ENCODE assay signal across 19 cellular contexts in genomic region chr3:171181907-171182690, GRCh38.
A peak's percentile ranks its signal among the peaks of the same experiment; 100 is the strongest.
DNase-seq lines count a peak whose midpoint lies in the region; ATAC-seq and TF ChIP-seq lines count a peak whose summit lies in the region.
"Had no signal": no experiment of that assay in that cellular context is flagged by ENCODE, and none has a peak within 500 bp of the region (broad histone marks: within the 10 kb centered on the region; RNA-seq: fewer than 3 reads in every experiment).

No MANE protein-coding gene starts in this region.

- H3K9me3 Mint-ChIP-seq in progenitor cell of endocrine pancreas (ENCODE audit: low read depth), result no peaks in the 10 kb centered on the region
- H3K9me3 Mint-ChIP-seq: activated T-helper 1 cell treated with anti-CD3 and anti-CD28 coated beads, Interleukin-12 subunit alpha, Interleukin-12 subunit beta, Interleukin-2, Interleukin-4 antibody, amounts not matched to agents 30 ng/mL and 10 ng/mL and 1 ng/mL, durations not matched to agents 14 hours and 24 hours and 36 hours; neural crest cell; stimulated activated naive CD8-positive, alpha-beta T cell treated with anti-CD3 and anti-CD28 coated beads, Interleukin-15, amount 100 ng/mL, for 72 hours had no signal

- H3K27ac ChIP-seq in prostate gland, result no peak overlapping the region
- H3K27ac ChIP-seq: A549, hepatocyte had no signal

- intact Hi-C loops in prostate gland (cut with DNase I), result no loop called here

- no peak for ATAC-seq in HG02798 (IDR thresholded peaks at IDR 0.05; ENCODE audit: poor library complexity, unreplicated experiment)
- ATAC-seq: stimulated activated naive CD8-positive, alpha-beta T cell treated with anti-CD3 and anti-CD28 coated beads, Interleukin-15, amount 100 ng/mL, for 72 hours had no signal

- H3K27me3 ChIP-seq in prostate gland (replicated peaks; ENCODE audit: insufficient read depth), result no peaks in the 10 kb centered on the region
- H3K27me3 ChIP-seq: hepatocyte had no signal

- H3K4me3 ChIP-seq in choroid plexus epithelial cell (ENCODE audit: low read depth, low read length), result no peak overlapping the region
- no peak overlapping the region for H3K4me3 ChIP-seq in prostate gland
- H3K4me3 ChIP-seq: A549, hepatocyte had no signal

- no peaks in the 10 kb centered on the region for H3K27me3 Mint-ChIP-seq in progenitor cell of endocrine pancreas
- H3K27me3 Mint-ChIP-seq: activated naive CD8-positive, alpha-beta T cell treated with anti-CD3 and anti-CD28 coated beads, Interleukin-2, amount 10 ng/mL, durations not matched to agents 7 days and 5 days; stimulated activated naive CD8-positive, alpha-beta T cell treated with anti-CD3 and anti-CD28 coated beads, Interleukin-15, amount 100 ng/mL, for 72 hours had no signal

- no peak for TF ChIP-seq POLR2A in prostate gland (IDR thresholded peaks at IDR 0.05)

- WGBS in prostate gland, result 88% methylated on average over 4 of the region's 4 CpGs

- no peaks in the 10 kb centered on the region for H3K4me1 ChIP-seq in prostate gland (replicated peaks)

- H3K4me3 Mint-ChIP-seq in progenitor cell of endocrine pancreas (ENCODE audit: low read depth), result no peak overlapping the region
- H3K4me3 Mint-ChIP-seq: activated naive CD8-positive, alpha-beta T cell treated with anti-CD3 and anti-CD28 coated beads, Interleukin-2, amount 10 ng/mL, durations not matched to agents 7 days and 5 days; activated T-helper 1 cell treated with anti-CD3 and anti-CD28 coated beads, Interleukin-12 subunit alpha, Interleukin-12 subunit beta, Interleukin-2, Interleukin-4 antibody, amounts not matched to agents 30 ng/mL and 10 ng/mL and 1 ng/mL, durations not matched to agents 14 hours and 24 hours and 36 hours; CD14-positive monocyte; neural crest cell; stimulated activated naive CD8-positive, alpha-beta T cell treated with anti-CD3 and anti-CD28 coated beads, Interleukin-15, amount 100 ng/mL, for 72 hours had no signal

- no peak overlapping the region for H3K27ac Mint-ChIP-seq in progenitor cell of endocrine pancreas
- H3K27ac Mint-ChIP-seq: activated naive CD8-positive, alpha-beta T cell treated with anti-CD3 and anti-CD28 coated beads, Interleukin-2, amount 10 ng/mL, durations not matched to agents 7 days and 5 days; stimulated activated naive CD8-positive, alpha-beta T cell treated with anti-CD3 and anti-CD28 coated beads, Interleukin-15, amount 100 ng/mL, for 72 hours had no signal

- DNase-seq in A172 (ENCODE audit: low spot score) (peak; percentile 77), M059J (ENCODE audit: low read depth) (peak; percentile 81), choroid plexus epithelial cell (ENCODE audit: low read depth) (peak; percentile 55), glomerular visceral epithelial cell (ENCODE audit: extremely low spot score) (peak; percentile 25), LoVo (ENCODE audit: low spot score) (no peak), prostate gland (ENCODE audit: low spot score) (no peak), progenitor cell of endocrine pancreas (ENCODE audit: low spot score, unreplicated experiment) (no peak)
- DNase-seq: activated naive CD8-positive, alpha-beta T cell treated with anti-CD3 and anti-CD28 coated beads, Interleukin-2, amount 10 ng/mL, durations not matched to agents 7 days and 5 days; DMS79; NCI-H1436 treated with DMSO at 0.1 percent for 48 hours; NCI-H510A treated with DMSO at 0.1 percent for 48 hours; SHP77 treated with DMSO at 0.1 percent for 48 hours; stimulated activated naive CD8-positive, alpha-beta T cell treated with anti-CD3 and anti-CD28 coated beads, Interleukin-15, amount 100 ng/mL, for 72 hours had no signal

- peaks cover 7% of the 10 kb centered on the region for H3K4me1 Mint-ChIP-seq in progenitor cell of endocrine pancreas (ENCODE audit: low read depth)

- no peaks in the 10 kb centered on the region for H3K36me3 Mint-ChIP-seq in progenitor cell of endocrine pancreas (ENCODE audit: insufficient read depth)
- H3K36me3 Mint-ChIP-seq: CD14-positive monocyte had no signal

- H3K9me3 ChIP-seq in prostate gland, result no peaks in the 10 kb centered on the region
- H3K9me3 ChIP-seq: A549 had no signal

- no peaks in the 10 kb centered on the region for H3K36me3 ChIP-seq in prostate gland

- TF ChIP-seq CTCF in choroid plexus epithelial cell (conservative IDR thresholded peaks at IDR 0.05; ENCODE audit: low read depth, low read length) (no peak), prostate gland (IDR thresholded peaks at IDR 0.05) (no peak), progenitor cell of endocrine pancreas (IDR thresholded peaks at IDR 0.05; ENCODE audit: unreplicated experiment) (no peak)

Comparison
In these comparisons a context has a peak if more than half of its experiments do, and no peak if none do; other contexts are left out.
1. DNase-seq: peak in A172 (single experiment), M059J (single experiment), choroid plexus epithelial cell (single experiment) and glomerular visceral epithelial cell (single experiment); none in LoVo (single experiment), prostate gland (single experiment) and progenitor cell of endocrine pancreas (single experiment).